Comparison of ENCODE assay signal across 17 cellular contexts in genomic region chrX:132837971-132838370, GRCh38.
"Had no signal": no experiment of that assay in that cellular context is flagged by ENCODE, and none has a peak within 500 bp of the region (broad histone marks: within the 10 kb centered on the region; RNA-seq: fewer than 3 reads in every experiment).

No MANE protein-coding gene starts in this region.

- H3K27ac Mint-ChIP-seq: activated CD4-positive, alpha-beta memory T cell treated with anti-CD3 and anti-CD28 coated beads, Interleukin-2, amount 10 ng/mL, durations not matched to agents 7 days and 5 days; activated naive CD8-positive, alpha-beta T cell treated with anti-CD3 and anti-CD28 coated beads, Interleukin-2, amount 50 U/mL, for 24 hours; activated T-helper 1 cell treated with anti-CD3 and anti-CD28 coated beads, Interleukin-12 subunit alpha, Interleukin-12 subunit beta, Interleukin-2, Interleukin-4 antibody, amounts not matched to agents 30 ng/mL and 10 ng/mL and 1 ng/mL, durations not matched to agents 14 hours and 24 hours and 36 hours; stimulated activated naive CD8-positive, alpha-beta T cell treated with anti-CD3 and anti-CD28 coated beads, Interleukin-15, amount 100 ng/mL, for 72 hours; T-cell had no signal

- H3K27me3 Mint-ChIP-seq: stimulated activated naive CD8-positive, alpha-beta T cell treated with anti-CD3 and anti-CD28 coated beads, Interleukin-15, amount 100 ng/mL, for 72 hours had no signal

- H3K9me3 ChIP-seq: gastroesophageal sphincter, neutrophil, prostate gland, sigmoid colon, testis had no signal

- ATAC-seq: activated naive CD8-positive, alpha-beta T cell treated with anti-CD3 and anti-CD28 coated beads, Interleukin-2, amount 50 U/mL, for 24 hours; gastroesophageal sphincter; stimulated activated naive CD8-positive, alpha-beta T cell treated with anti-CD3 and anti-CD28 coated beads, Interleukin-15, amount 100 ng/mL, for 72 hours; T-cell had no signal

- H3K4me1 Mint-ChIP-seq: activated CD4-positive, alpha-beta memory T cell treated with anti-CD3 and anti-CD28 coated beads, Interleukin-2, amount 10 ng/mL, durations not matched to agents 7 days and 5 days; activated naive CD8-positive, alpha-beta T cell treated with anti-CD3 and anti-CD28 coated beads, Interleukin-2, amount 50 U/mL, for 24 hours; stimulated activated naive CD8-positive, alpha-beta T cell treated with anti-CD3 and anti-CD28 coated beads, Interleukin-15, amount 100 ng/mL, for 72 hours; T-cell had no signal

- H3K36me3 ChIP-seq: gastroesophageal sphincter, neutrophil, prostate gland, sigmoid colon had no signal

- H3K4me1 ChIP-seq: gastroesophageal sphincter, prostate gland, sigmoid colon, testis had no signal

- H3K27me3 ChIP-seq: gastroesophageal sphincter, neutrophil, sigmoid colon, testis had no signal

- H3K27ac ChIP-seq: gastroesophageal sphincter, neutrophil, prostate gland, sigmoid colon, testis had no signal

- H3K9me3 Mint-ChIP-seq: activated CD4-positive, alpha-beta memory T cell treated with anti-CD3 and anti-CD28 coated beads, Interleukin-2, amount 10 ng/mL, durations not matched to agents 7 days and 5 days; activated naive CD8-positive, alpha-beta T cell treated with anti-CD3 and anti-CD28 coated beads, Interleukin-2, amount 50 U/mL, for 24 hours; activated T-helper 1 cell treated with anti-CD3 and anti-CD28 coated beads, Interleukin-12 subunit alpha, Interleukin-12 subunit beta, Interleukin-2, Interleukin-4 antibody, amounts not matched to agents 30 ng/mL and 10 ng/mL and 1 ng/mL, durations not matched to agents 14 hours and 24 hours and 36 hours; stimulated activated naive CD8-positive, alpha-beta T cell treated with anti-CD3 and anti-CD28 coated beads, Interleukin-15, amount 100 ng/mL, for 72 hours; T-cell had no signal

- H3K4me3 ChIP-seq: gastroesophageal sphincter, prostate gland, sigmoid colon, testis had no signal

- H3K36me3 Mint-ChIP-seq: T-cell had no signal

- H3K4me3 Mint-ChIP-seq: activated CD4-positive, alpha-beta memory T cell treated with anti-CD3 and anti-CD28 coated beads, Interleukin-2, amount 10 ng/mL, durations not matched to agents 7 days and 5 days; activated naive CD8-positive, alpha-beta T cell treated with anti-CD3 and anti-CD28 coated beads, Interleukin-2, amount 50 U/mL, for 24 hours; activated T-helper 1 cell treated with anti-CD3 and anti-CD28 coated beads, Interleukin-12 subunit alpha, Interleukin-12 subunit beta, Interleukin-2, Interleukin-4 antibody, amounts not matched to agents 30 ng/mL and 10 ng/mL and 1 ng/mL, durations not matched to agents 14 hours and 24 hours and 36 hours; stimulated activated naive CD8-positive, alpha-beta T cell treated with anti-CD3 and anti-CD28 coated beads, Interleukin-15, amount 100 ng/mL, for 72 hours; T-cell had no signal

- DNase-seq: activated CD4-positive, alpha-beta memory T cell treated with anti-CD3 and anti-CD28 coated beads, Interleukin-2, amount 10 ng/mL, durations not matched to agents 7 days and 5 days; activated CD4-positive, alpha-beta T cell treated with anti-CD3 and anti-CD28 coated beads for 1 hour; activated naive CD4-positive, alpha-beta T cell treated with Interleukin-2 at 50 U/mL for 16 hours; activated naive CD8-positive, alpha-beta T cell treated with anti-CD3 and anti-CD28 coated beads, Interleukin-2, amount 50 U/mL, for 24 hours; cortex of kidney; effector CD8-positive, alpha-beta T cell; kidney glomerular epithelial cell; sigmoid colon; stimulated activated CD4-positive, alpha-beta T cell treated with anti-CD3 and anti-CD28 coated beads, Interleukin-4, amount 100 ng/mL, for 24 hours; stimulated activated naive CD8-positive, alpha-beta T cell treated with anti-CD3 and anti-CD28 coated beads, Interleukin-15, amount 100 ng/mL, for 72 hours; T-cell; T1000; testis had no signal
